In the genomic region with DNA sequence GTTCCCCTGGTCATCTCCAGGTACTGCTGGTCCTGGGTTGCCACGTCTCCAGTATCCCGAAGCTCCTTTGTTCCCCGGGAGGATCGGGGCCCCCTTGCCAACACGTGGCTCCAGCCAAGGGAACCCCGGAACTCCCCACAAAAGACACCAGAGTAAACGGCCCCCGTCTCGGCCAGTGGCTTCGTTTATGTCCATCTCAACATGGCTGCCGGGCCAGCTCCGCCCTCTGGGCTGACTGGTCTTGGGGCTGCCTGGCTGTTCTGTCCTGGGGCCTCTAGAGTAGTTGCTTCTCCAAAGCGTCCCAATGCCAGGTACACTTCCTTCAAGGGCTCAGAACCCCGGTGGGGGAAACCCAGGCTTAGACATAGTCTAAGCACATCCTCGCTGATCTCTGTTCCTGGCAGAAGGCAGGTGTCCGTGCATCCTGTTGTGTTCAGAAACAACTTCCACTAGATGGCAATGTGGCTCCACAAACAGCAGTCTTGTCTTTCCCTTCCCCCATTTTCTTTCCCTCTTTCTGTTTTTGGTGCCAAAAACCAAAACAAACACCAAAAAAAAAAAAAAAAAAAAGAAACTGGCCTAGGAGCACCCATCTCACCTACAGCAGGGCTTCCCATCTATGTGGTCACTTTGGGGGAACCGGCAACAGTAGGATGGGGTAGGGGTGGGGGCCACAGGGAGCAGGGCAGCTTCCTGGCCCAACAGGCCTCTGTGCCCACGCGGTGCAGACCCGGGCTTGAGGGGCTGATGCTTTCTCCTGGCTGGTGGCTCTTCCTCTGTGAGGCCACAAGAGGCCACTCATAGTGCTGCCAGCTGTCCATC, we compare ENCODE assay signal across 8 cellular contexts. TPM values are rescaled to one million over a fixed set of nuclear protein-coding genes. Genes with fewer than 3 reads are reported as not detected.
DNase-seq lines count a peak whose midpoint lies in the region; ATAC-seq lines count a peak whose summit lies in the region.

No MANE protein-coding gene starts in this region.

- peak overlapping the region; percentile 97 for H3K27ac ChIP-seq in caudate nucleus (ENCODE audit: low read depth, low read length)

- peak; percentile 30 for DNase-seq in activated CD4-positive, CD25-positive, alpha-beta regulatory T cell treated with anti-CD3 and anti-CD28 coated beads, Interleukin-2, amount 50 U/mL, for 16 hours (ENCODE audit: low read depth, low spot score)
- no peak for DNase-seq in activated CD4-positive, CD25-positive, alpha-beta regulatory T cell (lab: John Stamatoyannopoulos, UW)
- no peak for DNase-seq in caudate nucleus (lab: John Stamatoyannopoulos, UW)
- peak; percentile 65 for DNase-seq in left lobe of liver (ENCODE audit: low spot score)
- peak in 2 of 3 experiments; percentile 42 to 51 for DNase-seq in stimulated activated CD4-positive, alpha-beta T cell treated with anti-CD3 and anti-CD28 coated beads, TNF-alpha, amount 100 ng/mL, for 4 hours (ENCODE audit: low read depth in 3 of 3)
- no peak for DNase-seq in NCI-H446 treated with DMSO at 0.1 percent for 48 hours (lab: John Stamatoyannopoulos, UW)

- peak overlapping the region; percentile 97 for H3K27ac Mint-ChIP-seq in T-helper 1 cell treated with Interleukin-12 subunit alpha and Interleukin-12 subunit beta and Interleukin-4 antibody, amounts not matched to agents 30 μg/mL and 1 μg/mL, for 36 hours

- H3K4me3 Mint-ChIP-seq in T-helper 1 cell treated with Interleukin-12 subunit alpha and Interleukin-12 subunit beta and Interleukin-4 antibody, amounts not matched to agents 30 μg/mL and 1 μg/mL, for 36 hours = peak overlapping the region; percentile 85

- H3K4me1 Mint-ChIP-seq in T-helper 1 cell treated with Interleukin-12 subunit alpha and Interleukin-12 subunit beta and Interleukin-4 antibody, amounts not matched to agents 30 μg/mL and 1 μg/mL, for 36 hours (ENCODE audit: low read depth) = peaks cover 50% of the 10 kb centered on the region

- ATAC-seq in HG03064 (IDR thresholded peaks at IDR 0.05; ENCODE audit: low read depth, unreplicated experiment) = peak; percentile 38
- peak; percentile 85 for ATAC-seq in left lobe of liver

- peaks cover 5% of the 10 kb centered on the region for H3K36me3 Mint-ChIP-seq in T-helper 1 cell treated with Interleukin-12 subunit alpha and Interleukin-12 subunit beta and Interleukin-4 antibody, amounts not matched to agents 30 μg/mL and 1 μg/mL, for 36 hours (ENCODE audit: low read depth)

- H3K27me3 Mint-ChIP-seq in T-helper 1 cell treated with Interleukin-12 subunit alpha and Interleukin-12 subunit beta and Interleukin-4 antibody, amounts not matched to agents 30 μg/mL and 1 μg/mL, for 36 hours (ENCODE audit: low read depth) = no peaks in the 10 kb centered on the region

- H3K9me3 Mint-ChIP-seq in T-helper 1 cell treated with Interleukin-12 subunit alpha and Interleukin-12 subunit beta and Interleukin-4 antibody, amounts not matched to agents 30 μg/mL and 1 μg/mL, for 36 hours = no peaks in the 10 kb centered on the region

RNA-seq across cellular contexts. Expression of gene NBDY, which starts 35.3 kb away (rescaled TPM):
- total RNA-seq in left lobe of liver = 3.9 TPM

Comparison
In these comparisons a context has a peak if more than half of its experiments do, and no peak if none do; other contexts are left out.
1. DNase-seq: peak in activated CD4-positive, CD25-positive, alpha-beta regulatory T cell treated with anti-CD3 and anti-CD28 coated beads, Interleukin-2, amount 50 U/mL, for 16 hours (single experiment), left lobe of liver (single experiment) and stimulated activated CD4-positive, alpha-beta T cell treated with anti-CD3 and anti-CD28 coated beads, TNF-alpha, amount 100 ng/mL, for 4 hours (2 of 3); none in activated CD4-positive, CD25-positive, alpha-beta regulatory T cell (0 of 4), caudate nucleus (0 of 61) and NCI-H446 treated with DMSO at 0.1 percent for 48 hours (single experiment).